In genomic region chr12:110124184-110124995, GRCh38 we compare ENCODE assay signal across 8 cellular contexts. TPM values are rescaled to one million over a fixed set of nuclear protein-coding genes. Genes with fewer than 3 reads are reported as not detected.
DNase-seq lines count a peak whose midpoint lies in the region; ATAC-seq and TF ChIP-seq lines count a peak whose summit lies in the region.

Gene IFT81, plus strand, starts transcription at chr12:110124357. Its CDS starts 3,024 bp downstream, at chr12:110127381.

- peaks cover 4% of the 10 kb centered on the region for H3K27me3 Mint-ChIP-seq in activated CD4-positive, alpha-beta T cell treated with anti-CD3 and anti-CD28 coated beads for 36 hours

- peak within 1 kb of the TSS; percentile 83 for H3K4me3 Mint-ChIP-seq in activated CD4-positive, alpha-beta T cell treated with anti-CD3 and anti-CD28 coated beads for 36 hours

- CTCF ChIA-PET in activated CD4-positive, alpha-beta T cell treated with anti-CD3 and anti-CD28 coated beads for 36 hours (lab: Charles Lee), result interaction anchor here (0.5 to 2.2 kb wide), 10 partner anchors 10 to 326 kb away, joined by 3 to 8 read pairs (median 3); partner anchors contain the start of gene ARPC3

- peak; percentile 99 for DNase-seq in AG08395 (ENCODE audit: low spot score)
- DNase-seq in NCI-H510A (lab: John Stamatoyannopoulos, UW), result peak; percentile 84
- peak; percentile 98 for DNase-seq in activated CD4-positive, alpha-beta T cell treated with anti-CD3 and anti-CD28 coated beads for 36 hours
- peak; percentile 95 for DNase-seq in choroid plexus epithelial cell (ENCODE audit: low read depth)
- peak; percentile 71 for DNase-seq in kidney glomerular epithelial cell (lab: John Stamatoyannopoulos, UW)
- DNase-seq in stimulated activated CD4-positive, alpha-beta T cell treated with anti-CD3 and anti-CD28 coated beads, Interleukin-15, amount 100 ng/mL, for 48 hours (ENCODE audit: low read depth in 2 of 2), result peak; percentile 90 to 93

- H3K4me3 ChIP-seq in choroid plexus epithelial cell (ENCODE audit: low read depth, low read length), result peak within 1 kb of the TSS; percentile 96

- H3K27ac Mint-ChIP-seq in activated CD4-positive, alpha-beta T cell treated with anti-CD3 and anti-CD28 coated beads for 36 hours, result peak within 1 kb of the TSS; percentile 81

- TF ChIP-seq POLR2A in GM19193 (IDR thresholded peaks at IDR 0.05; ENCODE audit: extremely low read depth, insufficient read depth, insufficient read length), result peak; percentile 56

- no peak for TF ChIP-seq CTCF in choroid plexus epithelial cell (conservative IDR thresholded peaks at IDR 0.05; ENCODE audit: low read depth, low read length)

- no peaks in the 10 kb centered on the region for H3K9me3 Mint-ChIP-seq in activated CD4-positive, alpha-beta T cell treated with anti-CD3 and anti-CD28 coated beads for 36 hours (ENCODE audit: low read depth)

- H3K4me1 Mint-ChIP-seq in activated CD4-positive, alpha-beta T cell treated with anti-CD3 and anti-CD28 coated beads for 36 hours, result peaks cover 7% of the 10 kb centered on the region

- POLR2A ChIA-PET in activated CD4-positive, alpha-beta T cell treated with anti-CD3 and anti-CD28 coated beads for 36 hours (lab: Charles Lee), result interaction anchor here (0.6 to 1.1 kb wide), 3 partner anchors 45 to 326 kb away, joined by 3 to 5 read pairs (median 3); partner anchors contain the start of gene ARPC3

- ATAC-seq in HG03439 (IDR thresholded peaks at IDR 0.05; ENCODE audit: unreplicated experiment), result peak; percentile 85
- ATAC-seq in activated CD4-positive, alpha-beta T cell treated with anti-CD3 and anti-CD28 coated beads for 36 hours, result peak; percentile 91

- no peaks in the 10 kb centered on the region for H3K36me3 Mint-ChIP-seq in activated CD4-positive, alpha-beta T cell treated with anti-CD3 and anti-CD28 coated beads for 36 hours (ENCODE audit: low read depth)

- intact Hi-C loops in activated CD4-positive, alpha-beta T cell treated with anti-CD3 and anti-CD28 coated beads for 36 hours (cut with DNase I, micrococcal nuclease), result loop anchor here (1.0 to 2.0 kb wide), 13 partner anchors 22 to 551 kb away; partner anchors contain the start of genes ATP2A2 (in 2 of the 2), C12orf76 (in 1 of the 2), FAM216A (in 1 of the 2) and FAM222A (in 1 of the 2)

RNA-seq across cellular contexts. Expression of gene IFT81, which starts in this region (rescaled TPM):
- 1 to 10 TPM; 3.5 TPM for total RNA-seq in activated CD4-positive, alpha-beta T cell treated with anti-CD3 and anti-CD28 coated beads for 36 hours

Comparison
In these comparisons a context has a peak if more than half of its experiments do, and no peak if none do; other contexts are left out.
1. Peak in every context shown above with its lines: DNase-seq, ATAC-seq and H3K4me3 ChIP-seq.